3 cellular contexts compared by ENCODE assay signal in the genomic region with DNA sequence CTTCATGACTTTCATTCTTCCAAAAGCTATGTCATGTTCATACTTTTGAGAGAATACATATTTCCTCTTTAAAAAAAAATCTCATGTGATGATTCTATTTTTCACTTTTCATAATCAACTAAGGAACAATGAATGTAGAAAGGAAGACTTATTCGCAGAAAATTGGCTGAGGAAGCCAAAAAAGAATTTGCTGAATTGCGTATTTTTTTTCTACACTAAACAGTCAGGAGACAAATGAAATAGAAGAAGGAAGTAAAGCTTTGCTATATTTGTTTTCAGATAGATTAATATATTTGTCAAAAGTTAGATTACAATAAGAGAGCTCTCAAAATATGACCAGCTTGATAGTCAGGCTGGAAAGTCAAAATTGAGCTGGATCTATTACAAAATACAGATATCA.
TF ChIP-seq lines count a peak whose summit lies in the region.

No MANE protein-coding gene starts in this region.

TF ChIP-seq in A549, 52 proteins besides CTCF, POLR2A, EP300 and RAD21:
- TF ChIP-seq MAFK (IDR thresholded peaks at IDR 0.05; ENCODE audit: partially characterized antibody), result peak; percentile 76
- TF ChIP-seq, protein P1, sequence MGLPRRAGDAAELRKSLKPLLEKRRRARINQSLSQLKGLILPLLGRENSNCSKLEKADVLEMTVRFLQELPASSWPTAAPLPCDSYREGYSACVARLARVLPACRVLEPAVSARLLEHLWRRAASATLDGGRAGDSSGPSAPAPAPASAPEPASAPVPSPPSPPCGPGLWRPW (IDR thresholded peaks at IDR 0.05), result no peak
- TF ChIP-seq, protein P2, sequence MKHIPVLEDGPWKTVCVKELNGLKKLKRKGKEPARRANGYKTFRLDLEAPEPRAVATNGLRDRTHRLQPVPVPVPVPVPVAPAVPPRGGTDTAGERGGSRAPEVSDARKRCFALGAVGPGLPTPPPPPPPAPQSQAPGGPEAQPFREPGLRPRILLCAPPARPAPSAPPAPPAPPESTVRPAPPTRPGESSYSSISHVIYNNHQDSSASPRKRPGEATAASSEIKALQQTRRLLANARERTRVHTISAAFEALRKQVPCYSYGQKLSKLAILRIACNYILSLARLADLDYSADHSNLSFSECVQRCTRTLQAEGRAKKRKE (CRISPR knock-in tag; IDR thresholded peaks at IDR 0.05; ENCODE audit: low read depth), result no peak

TF ChIP-seq in GM23338, 12 proteins besides CTCF, POLR2A, EP300 and RAD21 (continues in another document):
- TF ChIP-seq CREB1 (CRISPR knock-in tag; IDR thresholded peaks at IDR 0.05; ENCODE audit: low read depth), result no peak
- TF ChIP-seq, protein P3, sequence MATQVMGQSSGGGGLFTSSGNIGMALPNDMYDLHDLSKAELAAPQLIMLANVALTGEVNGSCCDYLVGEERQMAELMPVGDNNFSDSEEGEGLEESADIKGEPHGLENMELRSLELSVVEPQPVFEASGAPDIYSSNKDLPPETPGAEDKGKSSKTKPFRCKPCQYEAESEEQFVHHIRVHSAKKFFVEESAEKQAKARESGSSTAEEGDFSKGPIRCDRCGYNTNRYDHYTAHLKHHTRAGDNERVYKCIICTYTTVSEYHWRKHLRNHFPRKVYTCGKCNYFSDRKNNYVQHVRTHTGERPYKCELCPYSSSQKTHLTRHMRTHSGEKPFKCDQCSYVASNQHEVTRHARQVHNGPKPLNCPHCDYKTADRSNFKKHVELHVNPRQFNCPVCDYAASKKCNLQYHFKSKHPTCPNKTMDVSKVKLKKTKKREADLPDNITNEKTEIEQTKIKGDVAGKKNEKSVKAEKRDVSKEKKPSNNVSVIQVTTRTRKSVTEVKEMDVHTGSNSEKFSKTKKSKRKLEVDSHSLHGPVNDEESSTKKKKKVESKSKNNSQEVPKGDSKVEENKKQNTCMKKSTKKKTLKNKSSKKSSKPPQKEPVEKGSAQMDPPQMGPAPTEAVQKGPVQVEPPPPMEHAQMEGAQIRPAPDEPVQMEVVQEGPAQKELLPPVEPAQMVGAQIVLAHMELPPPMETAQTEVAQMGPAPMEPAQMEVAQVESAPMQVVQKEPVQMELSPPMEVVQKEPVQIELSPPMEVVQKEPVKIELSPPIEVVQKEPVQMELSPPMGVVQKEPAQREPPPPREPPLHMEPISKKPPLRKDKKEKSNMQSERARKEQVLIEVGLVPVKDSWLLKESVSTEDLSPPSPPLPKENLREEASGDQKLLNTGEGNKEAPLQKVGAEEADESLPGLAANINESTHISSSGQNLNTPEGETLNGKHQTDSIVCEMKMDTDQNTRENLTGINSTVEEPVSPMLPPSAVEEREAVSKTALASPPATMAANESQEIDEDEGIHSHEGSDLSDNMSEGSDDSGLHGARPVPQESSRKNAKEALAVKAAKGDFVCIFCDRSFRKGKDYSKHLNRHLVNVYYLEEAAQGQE (IDR thresholded peaks at IDR 0.05; ENCODE audit: unreplicated experiment), result no peak
- no peak for TF ChIP-seq NANOG (IDR thresholded peaks at IDR 0.05; ENCODE audit: borderline replicate concordance)
- no peak for TF ChIP-seq STAT1 (IDR thresholded peaks at IDR 0.05; ENCODE audit: unreplicated experiment)
- no peak for TF ChIP-seq EZH2phosphoT487 (IDR thresholded peaks at IDR 0.05; ENCODE audit: unreplicated experiment)
- TF ChIP-seq, protein P4, sequence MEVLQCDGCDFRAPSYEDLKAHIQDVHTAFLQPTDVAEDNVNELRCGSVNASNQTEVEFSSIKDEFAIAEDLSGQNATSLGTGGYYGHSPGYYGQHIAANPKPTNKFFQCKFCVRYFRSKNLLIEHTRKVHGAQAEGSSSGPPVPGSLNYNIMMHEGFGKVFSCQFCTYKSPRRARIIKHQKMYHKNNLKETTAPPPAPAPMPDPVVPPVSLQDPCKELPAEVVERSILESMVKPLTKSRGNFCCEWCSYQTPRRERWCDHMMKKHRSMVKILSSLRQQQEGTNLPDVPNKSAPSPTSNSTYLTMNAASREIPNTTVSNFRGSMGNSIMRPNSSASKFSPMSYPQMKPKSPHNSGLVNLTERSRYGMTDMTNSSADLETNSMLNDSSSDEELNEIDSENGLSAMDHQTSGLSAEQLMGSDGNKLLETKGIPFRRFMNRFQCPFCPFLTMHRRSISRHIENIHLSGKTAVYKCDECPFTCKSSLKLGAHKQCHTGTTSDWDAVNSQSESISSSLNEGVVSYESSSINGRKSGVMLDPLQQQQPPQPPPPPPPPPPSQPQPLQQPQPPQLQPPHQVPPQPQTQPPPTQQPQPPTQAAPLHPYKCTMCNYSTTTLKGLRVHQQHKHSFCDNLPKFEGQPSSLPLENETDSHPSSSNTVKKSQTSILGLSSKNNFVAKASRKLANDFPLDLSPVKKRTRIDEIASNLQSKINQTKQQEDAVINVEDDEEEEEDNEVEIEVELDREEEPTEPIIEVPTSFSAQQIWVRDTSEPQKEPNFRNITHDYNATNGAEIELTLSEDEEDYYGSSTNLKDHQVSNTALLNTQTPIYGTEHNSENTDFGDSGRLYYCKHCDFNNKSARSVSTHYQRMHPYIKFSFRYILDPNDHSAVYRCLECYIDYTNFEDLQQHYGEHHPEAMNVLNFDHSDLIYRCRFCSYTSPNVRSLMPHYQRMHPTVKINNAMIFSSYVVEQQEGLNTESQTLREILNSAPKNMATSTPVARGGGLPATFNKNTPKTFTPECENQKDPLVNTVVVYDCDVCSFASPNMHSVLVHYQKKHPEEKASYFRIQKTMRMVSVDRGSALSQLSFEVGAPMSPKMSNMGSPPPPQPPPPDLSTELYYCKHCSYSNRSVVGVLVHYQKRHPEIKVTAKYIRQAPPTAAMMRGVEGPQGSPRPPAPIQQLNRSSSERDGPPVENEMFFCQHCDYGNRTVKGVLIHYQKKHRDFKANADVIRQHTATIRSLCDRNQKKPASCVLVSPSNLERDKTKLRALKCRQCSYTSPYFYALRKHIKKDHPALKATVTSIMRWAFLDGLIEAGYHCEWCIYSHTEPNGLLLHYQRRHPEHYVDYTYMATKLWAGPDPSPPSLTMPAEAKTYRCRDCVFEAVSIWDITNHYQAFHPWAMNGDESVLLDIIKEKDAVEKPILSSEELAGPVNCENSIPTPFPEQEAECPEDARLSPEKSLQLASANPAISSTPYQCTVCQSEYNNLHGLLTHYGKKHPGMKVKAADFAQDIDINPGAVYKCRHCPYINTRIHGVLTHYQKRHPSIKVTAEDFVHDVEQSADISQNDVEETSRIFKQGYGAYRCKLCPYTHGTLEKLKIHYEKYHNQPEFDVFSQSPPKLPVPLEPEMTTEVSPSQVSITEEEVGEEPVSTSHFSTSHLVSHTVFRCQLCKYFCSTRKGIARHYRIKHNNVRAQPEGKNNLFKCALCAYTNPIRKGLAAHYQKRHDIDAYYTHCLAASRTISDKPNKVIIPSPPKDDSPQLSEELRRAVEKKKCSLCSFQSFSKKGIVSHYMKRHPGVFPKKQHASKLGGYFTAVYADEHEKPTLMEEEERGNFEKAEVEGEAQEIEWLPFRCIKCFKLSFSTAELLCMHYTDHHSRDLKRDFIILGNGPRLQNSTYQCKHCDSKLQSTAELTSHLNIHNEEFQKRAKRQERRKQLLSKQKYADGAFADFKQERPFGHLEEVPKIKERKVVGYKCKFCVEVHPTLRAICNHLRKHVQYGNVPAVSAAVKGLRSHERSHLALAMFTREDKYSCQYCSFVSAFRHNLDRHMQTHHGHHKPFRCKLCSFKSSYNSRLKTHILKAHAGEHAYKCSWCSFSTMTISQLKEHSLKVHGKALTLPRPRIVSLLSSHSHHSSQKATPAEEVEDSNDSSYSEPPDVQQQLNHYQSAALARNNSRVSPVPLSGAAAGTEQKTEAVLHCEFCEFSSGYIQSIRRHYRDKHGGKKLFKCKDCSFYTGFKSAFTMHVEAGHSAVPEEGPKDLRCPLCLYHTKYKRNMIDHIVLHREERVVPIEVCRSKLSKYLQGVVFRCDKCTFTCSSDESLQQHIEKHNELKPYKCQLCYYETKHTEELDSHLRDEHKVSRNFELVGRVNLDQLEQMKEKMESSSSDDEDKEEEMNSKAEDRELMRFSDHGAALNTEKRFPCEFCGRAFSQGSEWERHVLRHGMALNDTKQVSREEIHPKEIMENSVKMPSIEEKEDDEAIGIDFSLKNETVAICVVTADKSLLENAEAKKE (CRISPR knock-in tag; IDR thresholded peaks at IDR 0.05), result no peak
- no peak for TF ChIP-seq POLR2AphosphoS5 (IDR thresholded peaks at IDR 0.05; ENCODE audit: low read depth)
- TF ChIP-seq JUNB (IDR thresholded peaks at IDR 0.05; ENCODE audit: unreplicated experiment), result no peak
- no peak for TF ChIP-seq ZNF114 (CRISPR knock-in tag; IDR thresholded peaks at IDR 0.05)

TF ChIP-seq in H1, 55 proteins besides CTCF, POLR2A, EP300 and RAD21:
- TF ChIP-seq MAFK (IDR thresholded peaks at IDR 0.05; ENCODE audit: low read depth, low read length) (peak; percentile 52; the same call in 1 of the 2 replicates), SAP30 (IDR thresholded peaks at IDR 0.05; ENCODE audit: insufficient read depth, insufficient replicate concordance, low read length) (no peak)
